Comparison of ENCODE assay signal across 22 cellular contexts in the genomic region with DNA sequence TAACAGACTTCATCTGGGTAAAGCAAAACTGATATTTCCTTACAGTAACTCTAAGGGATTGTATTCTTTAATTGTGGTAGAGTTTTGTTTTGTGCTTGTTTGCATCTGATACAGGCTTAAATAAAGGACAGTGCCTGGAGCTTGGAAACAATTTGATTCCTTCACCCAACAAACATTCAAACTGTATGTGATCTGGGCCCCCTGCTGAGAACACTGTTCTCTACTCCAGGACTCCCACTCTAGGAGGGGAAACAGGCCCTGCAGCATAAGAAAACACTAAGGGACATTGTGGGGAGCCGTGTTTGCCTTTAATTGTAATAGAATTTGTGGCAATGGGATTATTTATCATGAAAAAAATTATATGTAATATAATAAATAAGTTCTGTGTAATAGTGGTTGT. TPM values are rescaled to one million over a fixed set of nuclear protein-coding genes. Genes with fewer than 3 reads are reported as not detected.
DNase-seq lines count a peak whose midpoint lies in the region; FAIRE-seq and TF ChIP-seq lines count a peak whose summit lies in the region.
"Had no signal": no experiment of that assay in that cellular context is flagged by ENCODE, and none has a peak within 500 bp of the region (broad histone marks: within the 10 kb centered on the region; RNA-seq: fewer than 3 reads in every experiment).

No MANE protein-coding gene starts in this region.

- H3K4me1 ChIP-seq in neural progenitor cell, result peaks cover 13% of the 10 kb centered on the region
- no peaks in the 10 kb centered on the region for H3K4me1 ChIP-seq in effector memory CD4-positive, alpha-beta T cell (ENCODE audit: control insufficient read depth, insufficient read depth, low read length, poor library complexity, severe bottlenecking)
- peaks cover 6 to 13% of the 10 kb centered on the region in 2 donors for H3K4me1 ChIP-seq in thyroid gland

- H3K27ac ChIP-seq in neural progenitor cell (no peak overlapping the region), thyroid gland (no peak overlapping the region)
- H3K27ac ChIP-seq in effector memory CD4-positive, alpha-beta T cell (ENCODE audit: insufficient read depth, low read length, poor library complexity, severe bottlenecking), result no peak overlapping the region
- H3K27ac ChIP-seq: HL-60 had no signal

- H3K4me3 Mint-ChIP-seq in neural progenitor cell, result no peak overlapping the region
- H3K4me3 Mint-ChIP-seq in type B pancreatic cell, result peak overlapping the region; percentile 11
- H3K4me3 Mint-ChIP-seq: CD4-positive, CD25-positive, alpha-beta regulatory T cell; CD8-positive, alpha-beta memory T cell; HFFc6 had no signal

- TF ChIP-seq CTCF in choroid plexus epithelial cell (conservative IDR thresholded peaks at IDR 0.05; ENCODE audit: low read depth, low read length), result no peak
- no peak for TF ChIP-seq CTCF in neural progenitor cell (IDR thresholded peaks at IDR 0.05)
- TF ChIP-seq CTCF in type B pancreatic cell (conservative IDR thresholded peaks at IDR 0.05), result no peak
- no peak for TF ChIP-seq CTCF in thyroid gland (IDR thresholded peaks at IDR 0.05)

- no peaks in the 10 kb centered on the region for H3K27me3 ChIP-seq in neural progenitor cell
- H3K27me3 ChIP-seq in effector memory CD4-positive, alpha-beta T cell (replicated peaks; ENCODE audit: control insufficient read depth, insufficient read depth, low read length, poor library complexity, severe bottlenecking), result no peaks in the 10 kb centered on the region
- H3K27me3 ChIP-seq in thyroid gland, result no peaks in the 10 kb centered on the region
- H3K27me3 ChIP-seq: BE2C had no signal

- H3K27me3 Mint-ChIP-seq in neural progenitor cell (ENCODE audit: insufficient read depth, low read depth) (peaks cover 2% of the 10 kb centered on the region), type B pancreatic cell (no peaks in the 10 kb centered on the region)

- peaks cover 14% of the 10 kb centered on the region for H3K9me3 Mint-ChIP-seq in neural progenitor cell
- no peaks in the 10 kb centered on the region for H3K9me3 Mint-ChIP-seq in type B pancreatic cell
- H3K9me3 Mint-ChIP-seq: HFFc6 had no signal

- H3K36me3 Mint-ChIP-seq in neural progenitor cell (peaks cover 14% of the 10 kb centered on the region), type B pancreatic cell (peaks cover 33% of the 10 kb centered on the region)
- H3K36me3 Mint-ChIP-seq: CD4-positive, CD25-positive, alpha-beta regulatory T cell; CD8-positive, alpha-beta memory T cell had no signal

- H3K79me2 ChIP-seq in neural progenitor cell (ENCODE audit: low read depth), result no peaks in the 10 kb centered on the region

- peaks cover 25% of the 10 kb centered on the region for H3K4me1 Mint-ChIP-seq in neural progenitor cell
- peaks cover 43% of the 10 kb centered on the region for H3K4me1 Mint-ChIP-seq in type B pancreatic cell (ENCODE audit: unreplicated experiment)
- H3K4me1 Mint-ChIP-seq: CD4-positive, CD25-positive, alpha-beta regulatory T cell; CD8-positive, alpha-beta memory T cell had no signal

- FAIRE-seq in GM12891 (lab: Jason Lieb, UNC), result no peak
- FAIRE-seq: A204.1 had no signal

- no peaks in the 10 kb centered on the region for H3F3A ChIP-seq in neural progenitor cell (ENCODE audit: low read depth)

- 87 to 100% methylated on average over 1 of the region's 1 CpG for WGBS in thyroid gland, 2 donors

- no peak overlapping the region for H3K9ac ChIP-seq in neural progenitor cell

- peaks cover 4% of the 10 kb centered on the region for H4K20me1 ChIP-seq in neural progenitor cell (ENCODE audit: low read depth)

- H3K4me2 ChIP-seq in neural progenitor cell, result no peak overlapping the region

- TF ChIP-seq POLR2A in GM12891 (IDR thresholded peaks at IDR 0.05; ENCODE audit: low read depth, low read length) (no peak), thyroid gland (IDR thresholded peaks at IDR 0.05) (no peak)

- H2AFZ ChIP-seq in neural progenitor cell (replicated peaks), result no peak overlapping the region

- H3K27ac Mint-ChIP-seq in neural progenitor cell (no peak overlapping the region), type B pancreatic cell (no peak overlapping the region)
- H3K27ac Mint-ChIP-seq: CD4-positive, CD25-positive, alpha-beta regulatory T cell; CD8-positive, alpha-beta memory T cell; HFFc6 had no signal

- H3K4me3 ChIP-seq in choroid plexus epithelial cell (ENCODE audit: low read depth, low read length) (no peak overlapping the region), neural progenitor cell (no peak overlapping the region), thyroid gland (replicated peaks in 1 of 3) (no peak overlapping the region)
- no peak overlapping the region for H3K4me3 ChIP-seq in effector memory CD4-positive, alpha-beta T cell (ENCODE audit: insufficient read depth, low read depth, low read length, poor library complexity, severe bottlenecking)

- DNase-seq in NCI-H146 treated with DMSO at 0.1 percent for 48 hours (lab: John Stamatoyannopoulos, UW; ENCODE audit: unreplicated experiment) (peak; percentile 3), choroid plexus epithelial cell (ENCODE audit: low read depth) (peak; percentile 64), neural progenitor cell (ENCODE audit: low spot score) (peak; percentile 48), type B pancreatic cell (ENCODE audit: extremely low spot score, unreplicated experiment) (no peak), GM12891 (ENCODE audit: insufficient read length, low spot score) (no peak), activated gamma-delta T cell (lab: John Stamatoyannopoulos, UW) (no peak), thyroid gland (no peak)
- no peak for DNase-seq in effector memory CD4-positive, alpha-beta T cell
- DNase-seq: ACHN; BE2C; C1 segment of cervical spinal cord; CD4-positive, CD25-positive, alpha-beta regulatory T cell; CD8-positive, alpha-beta memory T cell; COR-L47; DMS 273 treated with DMSO at 0.1 percent for 48 hours; DMS53; GDM1; GOT3; H7; HFFc6 had no signal

- intact Hi-C loops in thyroid gland (cut with DNase I), result no loop called here

- H3K9me3 ChIP-seq in neural progenitor cell (ENCODE audit: low read depth) (no peaks in the 10 kb centered on the region), thyroid gland (no peaks in the 10 kb centered on the region)
- no peaks in the 10 kb centered on the region for H3K9me3 ChIP-seq in effector memory CD4-positive, alpha-beta T cell (ENCODE audit: control insufficient read depth, low read length)
- H3K9me3 ChIP-seq: BE2C had no signal

- H3K36me3 ChIP-seq in neural progenitor cell, result no peaks in the 10 kb centered on the region
- H3K36me3 ChIP-seq in effector memory CD4-positive, alpha-beta T cell (ENCODE audit: control insufficient read depth, insufficient read depth, low read length), result no peaks in the 10 kb centered on the region
- no peaks in the 10 kb centered on the region for H3K36me3 ChIP-seq in thyroid gland
- H3K36me3 ChIP-seq: BE2C had no signal

TF ChIP-seq in GM12891, 5 proteins besides CTCF, POLR2A, EP300 and RAD21:
- TF ChIP-seq SPI1 (IDR thresholded peaks at IDR 0.05; ENCODE audit: low read depth, low read length), result no peak
- TF ChIP-seq POLR2AphosphoS5 (IDR thresholded peaks at IDR 0.05; ENCODE audit: low read depth, low read length), result no peak
- no peak for TF ChIP-seq POU2F2 (IDR thresholded peaks at IDR 0.05; ENCODE audit: low read depth, low read length)
- no peak for TF ChIP-seq PAX5 (IDR thresholded peaks at IDR 0.05; ENCODE audit: insufficient read depth, low read length, severe bottlenecking)
- TF ChIP-seq TAF1 (IDR thresholded peaks at IDR 0.05; ENCODE audit: low read depth, low read length), result no peak
TF ChIP-seq in GM12891: peak in this region for 0.

RNA-seq across cellular contexts. Expression of gene CTDSPL, which starts 56.9 kb away (rescaled TPM):
- total RNA-seq in neural progenitor cell (ENCODE audit: low replicate concordance), result 36.9 and 43.0 TPM in 2 replicates
- 72.7 and 98.4 TPM in 2 replicates for total RNA-seq in type B pancreatic cell (ENCODE audit: low replicate concordance)
- not detected for polyA plus RNA-seq in GM12891 (2012; ENCODE audit: low read depth, missing spikeins)
- 10 to 100 TPM; 23.6 to 37.9 (median 29.8) TPM for total RNA-seq in thyroid gland
- polyA plus RNA-seq: CD8-positive, alpha-beta memory T cell had no signal

Comparison
In these comparisons a context has a peak if more than half of its experiments do, and no peak if none do; other contexts are left out.
1. DNase-seq: peak in NCI-H146 treated with DMSO at 0.1 percent for 48 hours (single experiment), choroid plexus epithelial cell (single experiment) and neural progenitor cell (single experiment); none in type B pancreatic cell (single experiment), effector memory CD4-positive, alpha-beta T cell (0 of 3), GM12891 (single experiment), activated gamma-delta T cell (single experiment) and thyroid gland (0 of 2).